Comparison of ENCODE assay signal across 17 cellular contexts in the genomic region with DNA sequence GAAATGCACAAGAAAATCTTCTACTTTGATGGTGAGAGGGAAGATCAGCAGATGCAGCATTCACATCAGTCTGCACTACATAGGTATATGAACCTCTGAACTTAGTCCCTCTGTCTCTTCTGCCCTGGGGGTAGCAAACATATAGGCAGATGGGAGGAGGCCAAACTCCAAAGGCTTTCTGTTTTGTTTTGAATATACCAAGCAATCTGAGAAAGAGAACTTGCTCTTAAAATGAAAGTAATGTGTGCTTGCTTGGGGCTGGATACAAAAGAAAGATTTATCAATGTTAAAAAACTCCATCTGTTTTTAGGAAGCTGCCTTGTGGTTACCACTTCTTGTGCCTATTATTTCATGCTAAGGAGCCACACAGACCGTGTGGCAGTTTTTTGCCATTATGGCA.
DNase-seq lines count a peak whose midpoint lies in the region; FAIRE-seq and TF ChIP-seq lines count a peak whose summit lies in the region.
"Had no signal": no experiment of that assay in that cellular context is flagged by ENCODE, and none has a peak within 500 bp of the region (broad histone marks: within the 10 kb centered on the region; RNA-seq: fewer than 3 reads in every experiment).

No MANE protein-coding gene starts in this region.

- H2AFZ ChIP-seq in mammary epithelial cell (ENCODE audit: low read depth, low read length) (peak overlapping the region; percentile 0), osteoblast (ENCODE audit: low read length) (no peak overlapping the region)

- intact Hi-C loops in mammary epithelial cell (cut with micrococcal nuclease) = no loop called here

- dilution Hi-C loops in mammary epithelial cell (cut with HindIII; ENCODE audit: low sequenced_read_pairs) = no loop called here

- no peak for TF ChIP-seq POLR2A in GM12892 (IDR thresholded peaks at IDR 0.05; ENCODE audit: low read depth, low read length)

- H3K4me1 ChIP-seq in mammary epithelial cell (ENCODE audit: insufficient read depth, low read length) = no peaks in the 10 kb centered on the region
- H3K4me1 ChIP-seq in osteoblast (ENCODE audit: insufficient read depth, low read length) = no peaks in the 10 kb centered on the region

- no peak for TF ChIP-seq CTCF in mammary epithelial cell (conservative IDR thresholded peaks at IDR 0.05 in 1 of 2, IDR thresholded peaks at IDR 0.05 in 1 of 2; ENCODE audit: extremely low read depth in 1 of 2, insufficient read depth in 1 of 2, low read depth in 1 of 2, low read length in 2 of 2)
- no peak for TF ChIP-seq CTCF in osteoblast (IDR thresholded peaks at IDR 0.05; ENCODE audit: extremely low read depth, low read depth, low read length)

- CTCF ChIA-PET in mammary epithelial cell (lab: Charles Lee; ENCODE audit: low non-redundant PET) = no interaction called here

- H3K27ac ChIP-seq in mammary epithelial cell (ENCODE audit: insufficient read depth, low read depth, low read length) (no peak overlapping the region), osteoblast (ENCODE audit: low read depth, low read length) (no peak overlapping the region)

- H3K9ac ChIP-seq in mammary epithelial cell (ENCODE audit: insufficient read depth, low read length) = no peak overlapping the region

- in situ Hi-C loops in mammary epithelial cell (cut with MboI; ENCODE audit: low sequenced_read_pairs in 2 of 2) = no loop called here

- WGBS in mammary epithelial cell (ENCODE audit: low coverage, missing lambda C conversion rate) = 13% methylated on average over 1 of the region's 1 CpG

- no TSS peak for BruUV-seq in mammary epithelial cell (replicated peaks; lab: Mats Ljungman, UMichigan)

- H3K27me3 ChIP-seq in mammary epithelial cell (ENCODE audit: insufficient read depth, low read length) (no peaks in the 10 kb centered on the region), osteoblast (ENCODE audit: insufficient read depth, low read length) (peaks cover 38% of the 10 kb centered on the region)
- H3K27me3 ChIP-seq: MG63 had no signal

- H3K36me3 ChIP-seq in mammary epithelial cell (ENCODE audit: insufficient read depth, low read length) (no peaks in the 10 kb centered on the region), osteoblast (ENCODE audit: insufficient read depth, low read length) (no peaks in the 10 kb centered on the region)
- H3K36me3 ChIP-seq: MG63 had no signal

- no peak overlapping the region for H3K4me3 ChIP-seq in Jurkat, Clone E6-1 (ENCODE audit: low read length)
- no peak overlapping the region for H3K4me3 ChIP-seq in mammary epithelial cell (replicated peaks in 1 of 3; ENCODE audit: insufficient read depth in 1 of 3, low read depth in 2 of 3, low read length in 3 of 3)
- H3K4me3 ChIP-seq in osteoblast (ENCODE audit: insufficient read depth, low read length) = no peak overlapping the region
- H3K4me3 ChIP-seq: coronary artery, MG63 had no signal

- FAIRE-seq in GM12892 (lab: Jason Lieb, UNC) (peak; percentile 62), GM19239 (lab: Jason Lieb, UNC) (peak; percentile 53)
- FAIRE-seq: astrocyte, kidney, urothelium cell line had no signal

- no peaks in the 10 kb centered on the region for H3K79me2 ChIP-seq in mammary epithelial cell (ENCODE audit: insufficient read depth, low read length)
- no peaks in the 10 kb centered on the region for H3K79me2 ChIP-seq in osteoblast (ENCODE audit: insufficient read depth, low read length)

- H3K9me3 ChIP-seq in mammary epithelial cell (replicated peaks; ENCODE audit: insufficient read depth, low read length) = no peaks in the 10 kb centered on the region
- no peaks in the 10 kb centered on the region for H3K9me3 ChIP-seq in osteoblast (ENCODE audit: low read depth, low read length)

- no peaks in the 10 kb centered on the region for H4K20me1 ChIP-seq in mammary epithelial cell (ENCODE audit: insufficient read depth, low read length)
- no peaks in the 10 kb centered on the region for H4K20me1 ChIP-seq in osteoblast (ENCODE audit: insufficient read depth, low read length)

- H3K4me2 ChIP-seq in mammary epithelial cell (ENCODE audit: insufficient read depth, low read depth, low read length) (no peak overlapping the region), osteoblast (ENCODE audit: insufficient read depth, low read length) (no peak overlapping the region)

- DNase-seq in GM12892 (ENCODE audit: insufficient read length) (no peak), GM19239 (ENCODE audit: insufficient read length, low spot score) (peak; percentile 5), mammary epithelial cell (no peak), GM03348 (ENCODE audit: low spot score) (no peak), osteoblast (ENCODE audit: insufficient read length, low spot score, missing footprints) (no peak), SIG-M5 (lab: John Stamatoyannopoulos, UW) (no peak), DMS 273 treated with DMSO at 0.1 percent for 48 hours (lab: John Stamatoyannopoulos, UW) (no peak)
- DNase-seq in Jurkat, Clone E6-1 (ENCODE audit: low read depth, low spot score) = peak; percentile 28
- DNase-seq: activated CD4-positive, alpha-beta T cell treated with anti-CD3 and anti-CD28 coated beads for 48 hours; activated T-cell treated with anti-CD3 and anti-CD28 coated beads, Interleukin-2, amount 50 U/mL, for 48 hours; head of caudate nucleus; kidney; MG63; NCI-H82 had no signal

Comparison
In these comparisons a context has a peak if more than half of its experiments do, and no peak if none do; other contexts are left out.
1. DNase-seq: peak in GM19239 (single experiment) and Jurkat, Clone E6-1 (single experiment); none in GM12892 (single experiment), mammary epithelial cell (single experiment), GM03348 (single experiment), osteoblast (single experiment), SIG-M5 (single experiment) and DMS 273 treated with DMSO at 0.1 percent for 48 hours (single experiment).